In genomic region chr20:35883778-35884540, GRCh38 we compare ENCODE assay signal across 8 cellular contexts.
DNase-seq lines count a peak whose midpoint lies in the region; ATAC-seq and TF ChIP-seq lines count a peak whose summit lies in the region.

No MANE protein-coding gene starts in this region.

- H3K9me3 Mint-ChIP-seq in effector memory CD8-positive, alpha-beta T cell, result no peaks in the 10 kb centered on the region
- H3K9me3 Mint-ChIP-seq in mesothelial cell of epicardium, result no peaks in the 10 kb centered on the region

- H3K4me1 Mint-ChIP-seq in effector memory CD8-positive, alpha-beta T cell (ENCODE audit: low read depth in 2 of 2), result peaks cover 8 to 15% of the 10 kb centered on the region in 2 donors
- H3K4me1 Mint-ChIP-seq in mesothelial cell of epicardium, result peaks cover 13% of the 10 kb centered on the region

- peak; percentile 94 for DNase-seq in AG08395 (ENCODE audit: low spot score)
- DNase-seq in GM20000 (ENCODE audit: low spot score), result peak; percentile 58
- peak; percentile 16 for DNase-seq in NCI-H526 treated with DMSO at 0.1 percent for 48 hours (lab: John Stamatoyannopoulos, UW)
- DNase-seq in activated CD8-positive, alpha-beta memory T cell treated with anti-CD3 and anti-CD28 coated beads for 24 hours, result peak; percentile 73
- peak; percentile 40 to 58 (median 47) for DNase-seq in effector memory CD8-positive, alpha-beta T cell
- DNase-seq in mesothelial cell of epicardium (ENCODE audit: low spot score in 2 of 2, unreplicated experiment in 2 of 2), result peak; percentile 21 to 63
- DNase-seq in stimulated activated CD8-positive, alpha-beta memory T cell treated with anti-CD3 and anti-CD28 coated beads, Interleukin-15, amount 100 ng/mL, for 4 hours (ENCODE audit: low read depth in 2 of 2), result peak; percentile 6 to 19

- no peak overlapping the region for H3K4me3 Mint-ChIP-seq in effector memory CD8-positive, alpha-beta T cell
- H3K4me3 Mint-ChIP-seq in mesothelial cell of epicardium, result peak overlapping the region; percentile 25

- peak overlapping the region in 1 of 2 donors; percentile 39 for H3K27ac Mint-ChIP-seq in effector memory CD8-positive, alpha-beta T cell
- peak overlapping the region; percentile 92 for H3K27ac Mint-ChIP-seq in mesothelial cell of epicardium

- TF ChIP-seq CTCF in GM20000 (IDR thresholded peaks at IDR 0.05; ENCODE audit: extremely low read depth, missing control alignments), result peak; percentile 51
- peak; percentile 32 for TF ChIP-seq CTCF in mesothelial cell of epicardium (IDR thresholded peaks at IDR 0.05; ENCODE audit: unreplicated experiment)

- peaks cover 26% of the 10 kb centered on the region for H3K36me3 Mint-ChIP-seq in effector memory CD8-positive, alpha-beta T cell (ENCODE audit: insufficient read depth)
- peaks cover 2% of the 10 kb centered on the region for H3K36me3 Mint-ChIP-seq in mesothelial cell of epicardium

- peak; percentile 92 for ATAC-seq in effector memory CD8-positive, alpha-beta T cell (replicated peaks)
- ATAC-seq in HG03175 (IDR thresholded peaks at IDR 0.05; ENCODE audit: unreplicated experiment), result no peak

- H3K27me3 Mint-ChIP-seq in effector memory CD8-positive, alpha-beta T cell, result no peaks in the 10 kb centered on the region
- H3K27me3 Mint-ChIP-seq in mesothelial cell of epicardium (ENCODE audit: low read depth), result no peaks in the 10 kb centered on the region

Comparison
In these comparisons a context has a peak if more than half of its experiments do, and no peak if none do; other contexts are left out.
1. DNase-seq: peak in every context shown above with its lines; median percentile 94 in AG08395; 73 in activated CD8-positive, alpha-beta memory T cell treated with anti-CD3 and anti-CD28 coated beads for 24 hours; 58 in GM20000; 47 in effector memory CD8-positive, alpha-beta T cell; 42 in mesothelial cell of epicardium; 16 in NCI-H526 treated with DMSO at 0.1 percent for 48 hours; 12 in stimulated activated CD8-positive, alpha-beta memory T cell treated with anti-CD3 and anti-CD28 coated beads, Interleukin-15, amount 100 ng/mL, for 4 hours.